Comparison of ENCODE assay signal across 8 cellular contexts in genomic region chr6:33427585-33428218, GRCh38. TPM values are rescaled to one million over a fixed set of nuclear protein-coding genes. Genes with fewer than 3 reads are reported as not detected.
DNase-seq lines count a peak whose midpoint lies in the region; ATAC-seq and TF ChIP-seq lines count a peak whose summit lies in the region.

No MANE protein-coding gene starts in this region.

- 0% methylated on average over 3 of the region's 79 CpGs; no CpG with 5 or more reads in 1 of the 2 donors for WGBS in esophagus squamous epithelium, 2 donors
- WGBS in tibial nerve, 2 donors: 0% methylated on average over 8 to 11 of the region's 79 CpGs

- H3K27me3 ChIP-seq in MG63 (no peaks in the 10 kb centered on the region), esophagus squamous epithelium (no peaks in the 10 kb centered on the region), tibial nerve (no peaks in the 10 kb centered on the region)

- peak overlapping the region; percentile 92 for H3K4me3 Mint-ChIP-seq in activated T-cell treated with anti-CD3 and anti-CD28 coated beads, Interleukin-2, amount 50 U/mL, for 24 hours
- peak overlapping the region; percentile 90 for H3K4me3 Mint-ChIP-seq in natural killer cell

- intact Hi-C loops in esophagus squamous epithelium (cut with DNase I): no loop called here
- intact Hi-C loops in natural killer cell (cut with micrococcal nuclease): loop anchor here (1.0 to 2.0 kb wide), 4 partner anchors 9 to 37 kb away; partner anchors contain the start of genes CUTA, KIFC1, PHF1 and ZBTB9

- peaks cover 12% of the 10 kb centered on the region for H3K36me3 Mint-ChIP-seq in activated T-cell treated with anti-CD3 and anti-CD28 coated beads, Interleukin-2, amount 50 U/mL, for 24 hours (ENCODE audit: low read depth)
- no peaks in the 10 kb centered on the region for H3K36me3 Mint-ChIP-seq in natural killer cell

- H3K9me3 Mint-ChIP-seq in activated T-cell treated with anti-CD3 and anti-CD28 coated beads, Interleukin-2, amount 50 U/mL, for 24 hours: no peaks in the 10 kb centered on the region
- H3K9me3 Mint-ChIP-seq in natural killer cell: no peaks in the 10 kb centered on the region

- H3K4me3 ChIP-seq in MG63: peak overlapping the region; percentile 51
- peak overlapping the region; percentile 39 to 68 (median 56) for H3K4me3 ChIP-seq in esophagus squamous epithelium
- peak overlapping the region; percentile 43 to 63 (median 58) for H3K4me3 ChIP-seq in tibial nerve

- no peaks in the 10 kb centered on the region for H3K9me3 ChIP-seq in MG63
- H3K9me3 ChIP-seq in esophagus squamous epithelium: no peaks in the 10 kb centered on the region
- no peaks in the 10 kb centered on the region for H3K9me3 ChIP-seq in tibial nerve

- peak overlapping the region; percentile 96 for H3K27ac Mint-ChIP-seq in activated T-cell treated with anti-CD3 and anti-CD28 coated beads, Interleukin-2, amount 50 U/mL, for 24 hours
- H3K27ac Mint-ChIP-seq in natural killer cell: peak overlapping the region; percentile 88 to 92

- H3K4me1 ChIP-seq in esophagus squamous epithelium (peaks cover 50 to 81% (median 57%) of the 10 kb centered on the region in 3 donors), tibial nerve (peaks cover 0 to 72% (median 45%) of the 10 kb centered on the region in 4 donors)

- H3K4me1 Mint-ChIP-seq in activated T-cell treated with anti-CD3 and anti-CD28 coated beads, Interleukin-2, amount 50 U/mL, for 24 hours (ENCODE audit: low read depth): peaks cover 78% of the 10 kb centered on the region
- peaks cover 71 to 90% of the 10 kb centered on the region in 2 donors for H3K4me1 Mint-ChIP-seq in natural killer cell

- peak; percentile 8 to 17 (median 9) for ATAC-seq in natural killer cell
- no peak for ATAC-seq in GM18519 (IDR thresholded peaks at IDR 0.05; ENCODE audit: low FRiP score, unreplicated experiment)

- TF ChIP-seq CTCF in esophagus squamous epithelium (IDR thresholded peaks at IDR 0.05) (no peak), natural killer cell (IDR thresholded peaks at IDR 0.05) (no peak), tibial nerve (IDR thresholded peaks at IDR 0.05) (no peak)

- peak overlapping the region; percentile 75 to 96 (median 94) for H3K27ac ChIP-seq in esophagus squamous epithelium
- H3K27ac ChIP-seq in tibial nerve: peak overlapping the region; percentile 68 to 99 (median 88)

- no peaks in the 10 kb centered on the region for H3K27me3 Mint-ChIP-seq in activated T-cell treated with anti-CD3 and anti-CD28 coated beads, Interleukin-2, amount 50 U/mL, for 24 hours
- no peaks in the 10 kb centered on the region for H3K27me3 Mint-ChIP-seq in natural killer cell (ENCODE audit: low read depth in 2 of 2)

- no peak for TF ChIP-seq EP300 in tibial nerve (IDR thresholded peaks at IDR 0.05)

- DNase-seq in EH (ENCODE audit: low read depth): peak; percentile 39
- DNase-seq in MG63: peak; percentile 24
- peak; percentile 74 for DNase-seq in activated T-cell treated with anti-CD3 and anti-CD28 coated beads, Interleukin-2, amount 50 U/mL, for 24 hours
- no peak for DNase-seq in esophagus squamous epithelium (lab: John Stamatoyannopoulos, UW)
- DNase-seq in natural killer cell: peak; percentile 67
- peak in 1 of 2 donors; percentile 36 for DNase-seq in tibial nerve (ENCODE audit: low spot score in 2 of 2)
- DNase-seq in cortex of kidney (lab: John Stamatoyannopoulos, UW): no peak

- H3K36me3 ChIP-seq in MG63 (no peaks in the 10 kb centered on the region), esophagus squamous epithelium (peaks cover 0 to 4% (median 0%) of the 10 kb centered on the region in 3 donors), tibial nerve (peaks cover 0 to 2% (median 0%) of the 10 kb centered on the region in 3 donors)

- TF ChIP-seq POLR2A in esophagus squamous epithelium (IDR thresholded peaks at IDR 0.05): no peak
- TF ChIP-seq POLR2A in tibial nerve (IDR thresholded peaks at IDR 0.05): peak in 1 of 2 donors; percentile 40

RNA-seq across cellular contexts. Expression of gene SYNGAP1, which starts 7.8 kb away (rescaled TPM):
- total RNA-seq in MG63 (2014; rRNA removed; shearing (Covaris generic); ENCODE audit: low replicate concordance): 0.92 and 0.96 TPM in 2 replicates
- 1 to 10 TPM; 3.3 to 8.6 (median 4.1) TPM for total RNA-seq in esophagus squamous epithelium
- total RNA-seq in natural killer cell: 10 to 100 TPM; 43.5 to 61.6 (median 55.8) TPM
- 10 to 100 TPM; 13.0 to 29.7 (median 19.2) TPM for total RNA-seq in tibial nerve

RNA-seq across cellular contexts. Expression of gene CUTA, which starts 9.8 kb away (rescaled TPM):
- total RNA-seq in MG63 (2014; rRNA removed; shearing (Covaris generic); ENCODE audit: low replicate concordance): 158 and 230 TPM in 2 replicates
- 10 to 100 TPM; 46.0 to 93.1 (median 69.4) TPM for total RNA-seq in esophagus squamous epithelium
- 100 to 1,000 TPM; 166 to 186 (median 184) TPM for total RNA-seq in natural killer cell
- 100 to 1,000 TPM; 110 to 161 (median 154) TPM for total RNA-seq in tibial nerve

RNA-seq across cellular contexts. Expression of gene PHF1, which starts 16.9 kb away (rescaled TPM):
- total RNA-seq in MG63 (2014; rRNA removed; shearing (Covaris generic); ENCODE audit: low replicate concordance): 11.6 and 12.6 TPM in 2 replicates
- total RNA-seq in esophagus squamous epithelium (10 to 100 TPM in 3 of 4 donors, 1 to 10 TPM in 1; 8.1 to 48.6 (median 17.3) TPM), natural killer cell (100 to 1,000 TPM; 262 to 392 (median 322) TPM), tibial nerve (100 to 1,000 TPM in 1 of 4 donors, 10 to 100 TPM in 3; 63.3 to 101 (median 83.3) TPM)

RNA-seq across cellular contexts. Expression of gene ZBTB9, which starts 26.7 kb away (rescaled TPM):
- total RNA-seq in MG63 (2014; rRNA removed; shearing (Covaris generic); ENCODE audit: low replicate concordance): 5.6 and 6.9 TPM in 2 replicates
- total RNA-seq in esophagus squamous epithelium (1 to 10 TPM; 2.8 to 4.8 (median 3.3) TPM), natural killer cell (1 to 10 TPM; 3.8 to 5.1 (median 3.9) TPM), tibial nerve (1 to 10 TPM; 3.1 to 3.7 (median 3.4) TPM)

RNA-seq across cellular contexts. Expression of gene KIFC1, which starts 36.1 kb away (rescaled TPM):
- 36.6 and 45.5 TPM in 2 replicates for total RNA-seq in MG63 (2014; rRNA removed; shearing (Covaris generic); ENCODE audit: low replicate concordance)
- total RNA-seq in esophagus squamous epithelium: 10 to 100 TPM in 2 of 4 donors, 1 to 10 TPM in 2; 9.6 to 38.9 (median 11.2) TPM
- 1 to 10 TPM; 2.7 to 4.6 (median 3.3) TPM for total RNA-seq in natural killer cell
- total RNA-seq in tibial nerve: 1 to 10 TPM in 3 of 4 donors, under 1 TPM in 1; 0.42 to 3.6 (median 2.1) TPM

Comparison
In these comparisons a context has a peak if more than half of its experiments do, and no peak if none do; other contexts are left out.
1. DNase-seq: peak in EH (single experiment), MG63 (single experiment), activated T-cell treated with anti-CD3 and anti-CD28 coated beads, Interleukin-2, amount 50 U/mL, for 24 hours (single experiment) and natural killer cell (single experiment); none in esophagus squamous epithelium (single experiment) and cortex of kidney (single experiment).
2. Peak in every context shown above with its lines, with median percentiles within 50 percentile points of each other: H3K4me3 ChIP-seq.